ENCODE assay signal across 8 cellular contexts in genomic region chr17:60525347-60525623, GRCh38. TPM values are rescaled to one million over a fixed set of nuclear protein-coding genes. Genes with fewer than 3 reads are reported as not detected.
DNase-seq lines count a peak whose midpoint lies in the region; ATAC-seq, FAIRE-seq and TF ChIP-seq lines count a peak whose summit lies in the region.

No MANE protein-coding gene starts in this region.

- peak overlapping the region; percentile 96 for H3K4me3 Mint-ChIP-seq in activated naive CD4-positive, alpha-beta T cell treated with anti-CD3 and anti-CD28 coated beads for 36 hours

- no peak for FAIRE-seq in pancreas (lab: Jason Lieb, UNC)

- H3K36me3 ChIP-seq in pancreas = no peaks in the 10 kb centered on the region

- peak overlapping the region; percentile 90 to 94 for H3K4me3 ChIP-seq in foreskin fibroblast (ENCODE audit: low read depth in 1 of 2, low read length in 2 of 2)
- peak overlapping the region; percentile 67 to 91 (median 82) for H3K4me3 ChIP-seq in pancreas

- no peaks in the 10 kb centered on the region for H3K9me3 ChIP-seq in pancreas

- H3K27me3 ChIP-seq in pancreas = no peaks in the 10 kb centered on the region

- TF ChIP-seq CTCF in foreskin fibroblast (IDR thresholded peaks at IDR 0.05; ENCODE audit: low read depth, low read length) = no peak
- TF ChIP-seq CTCF in pancreas (IDR thresholded peaks at IDR 0.05) = no peak

- peaks cover 6 to 36% (median 13%) of the 10 kb centered on the region in 3 donors for H3K4me1 ChIP-seq in pancreas

- H3K36me3 Mint-ChIP-seq in activated naive CD4-positive, alpha-beta T cell treated with anti-CD3 and anti-CD28 coated beads for 36 hours (ENCODE audit: low read depth) = peaks cover 3% of the 10 kb centered on the region

- H3K27me3 Mint-ChIP-seq in activated naive CD4-positive, alpha-beta T cell treated with anti-CD3 and anti-CD28 coated beads for 36 hours (ENCODE audit: low read depth) = no peaks in the 10 kb centered on the region

- peak overlapping the region; percentile 96 to 99 (median 98) for H3K27ac ChIP-seq in pancreas

- H3K4me1 Mint-ChIP-seq in activated naive CD4-positive, alpha-beta T cell treated with anti-CD3 and anti-CD28 coated beads for 36 hours (ENCODE audit: low read depth) = peaks cover 31% of the 10 kb centered on the region

- WGBS in pancreas, 2 donors = 0% methylated on average over 8 of the region's 8 CpGs

- H3K9me3 Mint-ChIP-seq in activated naive CD4-positive, alpha-beta T cell treated with anti-CD3 and anti-CD28 coated beads for 36 hours = no peaks in the 10 kb centered on the region

- peak overlapping the region; percentile 93 for H3K27ac Mint-ChIP-seq in activated naive CD4-positive, alpha-beta T cell treated with anti-CD3 and anti-CD28 coated beads for 36 hours

- ATAC-seq in pancreas (peak; percentile 68 to 79 (median 72)), HG03469 (IDR thresholded peaks at IDR 0.05; ENCODE audit: unreplicated experiment) (no peak)
- ATAC-seq in activated CD4-positive, CD25-positive, alpha-beta regulatory T cell treated with anti-CD3 and anti-CD28 coated beads, Interleukin-2, amount 50 U/mL, for 24 hours = no peak

- intact Hi-C loops in activated naive CD4-positive, alpha-beta T cell treated with anti-CD3 and anti-CD28 coated beads for 36 hours (cut with micrococcal nuclease) = loop anchor here (1.0 to 5.0 kb wide), 5 partner anchors 17 to 168 kb away; partner anchors contain the start of genes PPM1D and USP32
- intact Hi-C loops in pancreas (cut with DNase I) = no loop called here

- CTCF ChIA-PET in activated naive CD4-positive, alpha-beta T cell treated with anti-CD3 and anti-CD28 coated beads for 36 hours (lab: Charles Lee) = no interaction called here

- DNase-seq in activated naive CD4-positive, alpha-beta T cell treated with anti-CD3 and anti-CD28 coated beads for 36 hours = no peak
- DNase-seq in activated naive CD4-positive, alpha-beta T cell treated with Interleukin-2 at 50 U/mL for 16 hours = no peak
- DNase-seq in SW480 (ENCODE audit: low spot score) (peak; percentile 26), foreskin fibroblast (peak in 1 of 2 donors; percentile 27), pancreas (peak in 5 of 6 donors; percentile 48 to 67 (median 57)), SKM-1 treated with dmso at 0.1 percent for 144 hours (lab: John Stamatoyannopoulos, UW; ENCODE audit: unreplicated experiment) (no peak)

RNA-seq across cellular contexts. Expression of gene APPBP2, which starts 0.8 kb away (rescaled TPM):
- total RNA-seq in activated naive CD4-positive, alpha-beta T cell treated with anti-CD3 and anti-CD28 coated beads for 36 hours = 10 to 100 TPM; 16.5 to 22.3 TPM
- 10 to 100 TPM; 16.9 to 29.6 (median 19.0) TPM for total RNA-seq in pancreas
- 1 to 10 TPM; 4.0 to 7.2 TPM for polyA plus RNA-seq in pancreas

Comparison
In these comparisons a context has a peak if more than half of its experiments do, and no peak if none do; other contexts are left out.
1. DNase-seq: peak in SW480 (single experiment) and pancreas (5 of 6); none in activated naive CD4-positive, alpha-beta T cell treated with anti-CD3 and anti-CD28 coated beads for 36 hours (single experiment), activated naive CD4-positive, alpha-beta T cell treated with Interleukin-2 at 50 U/mL for 16 hours (single experiment) and SKM-1 treated with dmso at 0.1 percent for 144 hours (single experiment).
2. ATAC-seq: peak in pancreas (4 of 4); none in HG03469 (single experiment) and activated CD4-positive, CD25-positive, alpha-beta regulatory T cell treated with anti-CD3 and anti-CD28 coated beads, Interleukin-2, amount 50 U/mL, for 24 hours (0 of 2).